ENCODE assay signal across 1 cellular context in the genomic region with DNA sequence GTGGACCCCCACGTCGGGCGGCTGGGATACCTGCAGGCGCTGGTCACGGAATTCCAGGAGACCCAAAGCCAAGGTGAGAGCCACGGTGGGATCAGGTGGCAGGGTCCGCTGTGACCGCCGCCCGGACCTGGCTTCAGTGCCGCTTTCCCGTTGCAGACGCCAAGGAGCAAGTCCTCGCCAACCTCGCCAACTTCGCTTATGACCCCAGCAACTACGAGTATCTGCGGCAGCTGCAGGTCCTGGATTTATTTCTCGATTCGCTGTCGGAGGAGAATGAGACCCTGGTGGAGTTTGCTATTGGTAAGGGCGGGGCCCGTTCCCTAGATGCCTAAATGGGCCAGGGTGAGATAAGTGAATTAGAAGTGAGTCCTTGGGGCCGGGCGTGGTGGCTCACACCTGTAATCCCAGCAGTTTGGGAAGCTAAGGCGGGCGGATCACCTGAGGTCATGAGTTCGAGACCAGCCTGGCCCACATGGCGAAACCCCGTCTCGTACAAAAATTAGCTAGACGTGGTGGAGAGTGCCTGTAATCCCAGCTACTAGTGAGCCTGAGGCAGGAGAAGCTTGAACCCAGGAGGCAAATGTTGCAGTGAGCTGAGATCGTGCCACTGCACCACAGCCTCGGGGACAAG.
TF ChIP-seq lines count a peak whose summit lies in the region.

No MANE protein-coding gene starts in this region.

TF ChIP-seq in K562, 482 proteins besides CTCF, POLR2A, EP300 and RAD21:
- peak in 1 of 2 experiments; percentile 53; a peak in 2 of 4 replicates for TF ChIP-seq HDAC1 (IDR thresholded peaks at IDR 0.05)
- peak; percentile 24 for TF ChIP-seq POLR3A (IDR thresholded peaks at IDR 0.05; ENCODE audit: borderline replicate concordance, extremely low read depth, insufficient read depth, insufficient read length)
- peak; percentile 75 for TF ChIP-seq CHD1 (IDR thresholded peaks at IDR 0.05; ENCODE audit: low read length)
- TF ChIP-seq RUNX1 (IDR thresholded peaks at IDR 0.05; ENCODE audit: low read depth) = no peak
- TF ChIP-seq ZNF263 (CRISPR knock-in tag; IDR thresholded peaks at IDR 0.05; ENCODE audit: borderline replicate concordance) = no peak
- no peak for TF ChIP-seq SIRT6 (IDR thresholded peaks at IDR 0.05; ENCODE audit: low read depth, low read length)
- no peak for TF ChIP-seq PML (IDR thresholded peaks at IDR 0.05; ENCODE audit: low read length)
- TF ChIP-seq, protein P1, sequence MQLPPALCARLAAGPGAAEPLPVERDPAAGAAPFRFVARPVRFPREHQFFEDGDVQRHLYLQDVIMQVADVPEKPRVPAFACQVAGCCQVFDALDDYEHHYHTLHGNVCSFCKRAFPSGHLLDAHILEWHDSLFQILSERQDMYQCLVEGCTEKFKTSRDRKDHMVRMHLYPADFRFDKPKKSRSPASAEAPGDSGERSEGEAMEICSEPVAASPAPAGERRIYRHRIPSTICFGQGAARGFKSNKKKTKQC (CRISPR knock-in tag; IDR thresholded peaks at IDR 0.05) = no peak
- peak in 1 of 2 experiments; percentile 62; a peak in 1 of 4 replicates for TF ChIP-seq RCOR1 (IDR thresholded peaks at IDR 0.05; ENCODE audit: borderline replicate concordance in 1 of 2, low read depth in 2 of 2, low read length in 2 of 2)
- TF ChIP-seq, protein P2, sequence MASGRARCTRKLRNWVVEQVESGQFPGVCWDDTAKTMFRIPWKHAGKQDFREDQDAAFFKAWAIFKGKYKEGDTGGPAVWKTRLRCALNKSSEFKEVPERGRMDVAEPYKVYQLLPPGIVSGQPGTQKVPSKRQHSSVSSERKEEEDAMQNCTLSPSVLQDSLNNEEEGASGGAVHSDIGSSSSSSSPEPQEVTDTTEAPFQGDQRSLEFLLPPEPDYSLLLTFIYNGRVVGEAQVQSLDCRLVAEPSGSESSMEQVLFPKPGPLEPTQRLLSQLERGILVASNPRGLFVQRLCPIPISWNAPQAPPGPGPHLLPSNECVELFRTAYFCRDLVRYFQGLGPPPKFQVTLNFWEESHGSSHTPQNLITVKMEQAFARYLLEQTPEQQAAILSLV (tag; IDR thresholded peaks at IDR 0.05) = no peak
- peak; percentile 71 for TF ChIP-seq ZEB2 (IDR thresholded peaks at IDR 0.05)
- TF ChIP-seq DDX20 (tag; IDR thresholded peaks at IDR 0.05; ENCODE audit: low read depth) = no peak
- 0 out of 2 replicates have a peak, but pooled peaks have one; percentile 20 for TF ChIP-seq CXXC5 (CRISPR knock-in tag; IDR thresholded peaks at IDR 0.05)
- TF ChIP-seq, protein P3, sequence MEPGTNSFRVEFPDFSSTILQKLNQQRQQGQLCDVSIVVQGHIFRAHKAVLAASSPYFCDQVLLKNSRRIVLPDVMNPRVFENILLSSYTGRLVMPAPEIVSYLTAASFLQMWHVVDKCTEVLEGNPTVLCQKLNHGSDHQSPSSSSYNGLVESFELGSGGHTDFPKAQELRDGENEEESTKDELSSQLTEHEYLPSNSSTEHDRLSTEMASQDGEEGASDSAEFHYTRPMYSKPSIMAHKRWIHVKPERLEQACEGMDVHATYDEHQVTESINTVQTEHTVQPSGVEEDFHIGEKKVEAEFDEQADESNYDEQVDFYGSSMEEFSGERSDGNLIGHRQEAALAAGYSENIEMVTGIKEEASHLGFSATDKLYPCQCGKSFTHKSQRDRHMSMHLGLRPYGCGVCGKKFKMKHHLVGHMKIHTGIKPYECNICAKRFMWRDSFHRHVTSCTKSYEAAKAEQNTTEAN (CRISPR knock-in tag; IDR thresholded peaks at IDR 0.05) = 0 out of 2 replicates have a peak, but pooled peaks have one; percentile 41
- TF ChIP-seq ZNF311 (CRISPR knock-in tag; IDR thresholded peaks at IDR 0.05) = no peak
- TF ChIP-seq RB1 (IDR thresholded peaks at IDR 0.05; ENCODE audit: low read depth) = 0 out of 2 replicates have a peak, but pooled peaks have one; percentile 25
- peak; percentile 13; the same call in 1 of the 2 replicates for TF ChIP-seq ZBTB7A (IDR thresholded peaks at IDR 0.05; ENCODE audit: borderline replicate concordance, control insufficient read depth, low read depth, low read length)
- TF ChIP-seq TBP (optimal IDR thresholded peaks at IDR 0.05; ENCODE audit: low read depth, low read length) = peak; percentile 70
- TF ChIP-seq SMAD2 (IDR thresholded peaks at IDR 0.05; ENCODE audit: low read depth, low read length) = no peak
- TF ChIP-seq KDM1A (IDR thresholded peaks at IDR 0.05) = peak; percentile 30 to 58; a peak in 1 of 4 replicates
- TF ChIP-seq, protein P4, sequence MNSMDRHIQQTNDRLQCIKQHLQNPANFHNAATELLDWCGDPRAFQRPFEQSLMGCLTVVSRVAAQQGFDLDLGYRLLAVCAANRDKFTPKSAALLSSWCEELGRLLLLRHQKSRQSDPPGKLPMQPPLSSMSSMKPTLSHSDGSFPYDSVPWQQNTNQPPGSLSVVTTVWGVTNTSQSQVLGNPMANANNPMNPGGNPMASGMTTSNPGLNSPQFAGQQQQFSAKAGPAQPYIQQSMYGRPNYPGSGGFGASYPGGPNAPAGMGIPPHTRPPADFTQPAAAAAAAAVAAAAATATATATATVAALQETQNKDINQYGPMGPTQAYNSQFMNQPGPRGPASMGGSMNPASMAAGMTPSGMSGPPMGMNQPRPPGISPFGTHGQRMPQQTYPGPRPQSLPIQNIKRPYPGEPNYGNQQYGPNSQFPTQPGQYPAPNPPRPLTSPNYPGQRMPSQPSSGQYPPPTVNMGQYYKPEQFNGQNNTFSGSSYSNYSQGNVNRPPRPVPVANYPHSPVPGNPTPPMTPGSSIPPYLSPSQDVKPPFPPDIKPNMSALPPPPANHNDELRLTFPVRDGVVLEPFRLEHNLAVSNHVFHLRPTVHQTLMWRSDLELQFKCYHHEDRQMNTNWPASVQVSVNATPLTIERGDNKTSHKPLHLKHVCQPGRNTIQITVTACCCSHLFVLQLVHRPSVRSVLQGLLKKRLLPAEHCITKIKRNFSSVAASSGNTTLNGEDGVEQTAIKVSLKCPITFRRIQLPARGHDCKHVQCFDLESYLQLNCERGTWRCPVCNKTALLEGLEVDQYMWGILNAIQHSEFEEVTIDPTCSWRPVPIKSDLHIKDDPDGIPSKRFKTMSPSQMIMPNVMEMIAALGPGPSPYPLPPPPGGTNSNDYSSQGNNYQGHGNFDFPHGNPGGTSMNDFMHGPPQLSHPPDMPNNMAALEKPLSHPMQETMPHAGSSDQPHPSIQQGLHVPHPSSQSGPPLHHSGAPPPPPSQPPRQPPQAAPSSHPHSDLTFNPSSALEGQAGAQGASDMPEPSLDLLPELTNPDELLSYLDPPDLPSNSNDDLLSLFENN (IDR thresholded peaks at IDR 0.05; ENCODE audit: low read depth in 2 of 2, low read length in 2 of 2) = no peak
- peak; percentile 91 for TF ChIP-seq CHD4 (IDR thresholded peaks at IDR 0.05; ENCODE audit: insufficient read depth, insufficient replicate concordance, low read depth, low read length, poor library complexity, severe bottlenecking)
- TF ChIP-seq TOE1 (IDR thresholded peaks at IDR 0.05; ENCODE audit: borderline replicate concordance) = no peak
- 0 out of 2 replicates have a peak, but pooled peaks have one; percentile 57 for TF ChIP-seq TOE1 (CRISPR knock-in tag; IDR thresholded peaks at IDR 0.05; ENCODE audit: borderline replicate concordance, low read depth)
- TF ChIP-seq ZNF23 (CRISPR knock-in tag; IDR thresholded peaks at IDR 0.05) = no peak
- TF ChIP-seq, protein P5, sequence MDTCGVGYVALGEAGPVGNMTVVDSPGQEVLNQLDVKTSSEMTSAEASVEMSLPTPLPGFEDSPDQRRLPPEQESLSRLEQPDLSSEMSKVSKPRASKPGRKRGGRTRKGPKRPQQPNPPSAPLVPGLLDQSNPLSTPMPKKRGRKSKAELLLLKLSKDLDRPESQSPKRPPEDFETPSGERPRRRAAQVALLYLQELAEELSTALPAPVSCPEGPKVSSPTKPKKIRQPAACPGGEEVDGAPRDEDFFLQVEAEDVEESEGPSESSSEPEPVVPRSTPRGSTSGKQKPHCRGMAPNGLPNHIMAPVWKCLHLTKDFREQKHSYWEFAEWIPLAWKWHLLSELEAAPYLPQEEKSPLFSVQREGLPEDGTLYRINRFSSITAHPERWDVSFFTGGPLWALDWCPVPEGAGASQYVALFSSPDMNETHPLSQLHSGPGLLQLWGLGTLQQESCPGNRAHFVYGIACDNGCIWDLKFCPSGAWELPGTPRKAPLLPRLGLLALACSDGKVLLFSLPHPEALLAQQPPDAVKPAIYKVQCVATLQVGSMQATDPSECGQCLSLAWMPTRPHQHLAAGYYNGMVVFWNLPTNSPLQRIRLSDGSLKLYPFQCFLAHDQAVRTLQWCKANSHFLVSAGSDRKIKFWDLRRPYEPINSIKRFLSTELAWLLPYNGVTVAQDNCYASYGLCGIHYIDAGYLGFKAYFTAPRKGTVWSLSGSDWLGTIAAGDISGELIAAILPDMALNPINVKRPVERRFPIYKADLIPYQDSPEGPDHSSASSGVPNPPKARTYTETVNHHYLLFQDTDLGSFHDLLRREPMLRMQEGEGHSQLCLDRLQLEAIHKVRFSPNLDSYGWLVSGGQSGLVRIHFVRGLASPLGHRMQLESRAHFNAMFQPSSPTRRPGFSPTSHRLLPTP (IDR thresholded peaks at IDR 0.05; ENCODE audit: borderline replicate concordance, extremely low read depth, insufficient read length) = peak; percentile 85
- TF ChIP-seq RBM22 (IDR thresholded peaks at IDR 0.05; ENCODE audit: low read depth, low read length, poor library complexity, severe bottlenecking) = no peak
- TF ChIP-seq MYNN (IDR thresholded peaks at IDR 0.05) = no peak; the same call in 1 of the 2 replicates
- no peak for TF ChIP-seq MYNN (CRISPR knock-in tag; IDR thresholded peaks at IDR 0.05)
- TF ChIP-seq, protein P6, sequence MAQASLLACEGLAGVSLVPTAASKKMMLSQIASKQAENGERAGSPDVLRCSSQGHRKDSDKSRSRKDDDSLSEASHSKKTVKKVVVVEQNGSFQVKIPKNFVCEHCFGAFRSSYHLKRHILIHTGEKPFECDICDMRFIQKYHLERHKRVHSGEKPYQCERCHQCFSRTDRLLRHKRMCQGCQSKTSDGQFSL (CRISPR knock-in tag; IDR thresholded peaks at IDR 0.05) = peak; percentile 15; the same call in 1 of the 2 replicates
- TF ChIP-seq, protein P6 (tag; IDR thresholded peaks at IDR 0.05) = no peak
- peak; percentile 13 for TF ChIP-seq KDM5B (IDR thresholded peaks at IDR 0.05; ENCODE audit: insufficient replicate concordance, low read depth, low read length)
- peak; percentile 26 for TF ChIP-seq RBBP5 (IDR thresholded peaks at IDR 0.05; ENCODE audit: borderline replicate concordance, insufficient read depth, low read length, poor library complexity, severe bottlenecking)
- peak; percentile 25; the same call in 1 of the 2 replicates for TF ChIP-seq ATF7 (IDR thresholded peaks at IDR 0.05)
- TF ChIP-seq, protein P7, sequence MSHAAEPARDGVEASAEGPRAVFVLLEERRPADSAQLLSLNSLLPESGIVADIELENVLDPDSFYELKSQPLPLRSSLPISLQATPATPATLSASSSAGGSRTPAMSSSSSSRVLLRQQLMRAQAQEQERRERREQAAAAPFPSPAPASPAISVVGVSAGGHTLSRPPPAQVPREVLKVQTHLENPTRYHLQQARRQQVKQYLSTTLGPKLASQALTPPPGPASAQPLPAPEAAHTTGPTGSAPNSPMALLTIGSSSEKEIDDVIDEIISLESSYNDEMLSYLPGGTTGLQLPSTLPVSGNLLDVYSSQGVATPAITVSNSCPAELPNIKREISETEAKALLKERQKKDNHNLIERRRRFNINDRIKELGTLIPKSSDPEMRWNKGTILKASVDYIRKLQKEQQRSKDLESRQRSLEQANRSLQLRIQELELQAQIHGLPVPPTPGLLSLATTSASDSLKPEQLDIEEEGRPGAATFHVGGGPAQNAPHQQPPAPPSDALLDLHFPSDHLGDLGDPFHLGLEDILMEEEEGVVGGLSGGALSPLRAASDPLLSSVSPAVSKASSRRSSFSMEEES (CRISPR knock-in tag; IDR thresholded peaks at IDR 0.05) = no peak
- no peak for TF ChIP-seq SMAD1 (IDR thresholded peaks at IDR 0.05; ENCODE audit: low read depth, low read length, partially characterized antibody)
- TF ChIP-seq CTBP1 (IDR thresholded peaks at IDR 0.05; ENCODE audit: borderline replicate concordance) = peak; percentile 24; the same call in 1 of the 2 replicates
- peak; percentile 54 for TF ChIP-seq HDAC2 (IDR thresholded peaks at IDR 0.05)
- no peak for TF ChIP-seq HCFC1 (IDR thresholded peaks at IDR 0.05; ENCODE audit: low read depth, low read length)
- no peak for TF ChIP-seq GABPB1 (CRISPR knock-in tag; IDR thresholded peaks at IDR 0.05)
- no peak for TF ChIP-seq CBX2 (IDR thresholded peaks at IDR 0.05; ENCODE audit: insufficient read depth, low read length, poor library complexity, severe bottlenecking)
- 0 out of 2 replicates have a peak, but pooled peaks have one; percentile 45 for TF ChIP-seq ZNF764 (CRISPR knock-in tag; IDR thresholded peaks at IDR 0.05; ENCODE audit: low read depth)
- peak; percentile 98 for TF ChIP-seq ADNP (tag; IDR thresholded peaks at IDR 0.05)
- TF ChIP-seq ATF1 (CRISPR knock-in tag; IDR thresholded peaks at IDR 0.05) = no peak
- 0 out of 2 replicates have a peak, but pooled peaks have one; percentile 14 for TF ChIP-seq ATF1 (tag; IDR thresholded peaks at IDR 0.05)
- TF ChIP-seq CEBPB (tag; IDR thresholded peaks at IDR 0.05) = peak; percentile 38; the same call in 1 of the 2 replicates
- TF ChIP-seq EP400 (IDR thresholded peaks at IDR 0.05) = 0 out of 2 replicates have a peak, but pooled peaks have one; percentile 9
- no peak for TF ChIP-seq MTA3 (IDR thresholded peaks at IDR 0.05; ENCODE audit: borderline replicate concordance)
- TF ChIP-seq STAT5B (CRISPR knock-in tag; IDR thresholded peaks at IDR 0.05) = no peak
- TF ChIP-seq BCOR (IDR thresholded peaks at IDR 0.05) = peak; percentile 89
- no peak for TF ChIP-seq KLF6 (CRISPR knock-in tag; IDR thresholded peaks at IDR 0.05; ENCODE audit: borderline replicate concordance)
